In the genomic region with DNA sequence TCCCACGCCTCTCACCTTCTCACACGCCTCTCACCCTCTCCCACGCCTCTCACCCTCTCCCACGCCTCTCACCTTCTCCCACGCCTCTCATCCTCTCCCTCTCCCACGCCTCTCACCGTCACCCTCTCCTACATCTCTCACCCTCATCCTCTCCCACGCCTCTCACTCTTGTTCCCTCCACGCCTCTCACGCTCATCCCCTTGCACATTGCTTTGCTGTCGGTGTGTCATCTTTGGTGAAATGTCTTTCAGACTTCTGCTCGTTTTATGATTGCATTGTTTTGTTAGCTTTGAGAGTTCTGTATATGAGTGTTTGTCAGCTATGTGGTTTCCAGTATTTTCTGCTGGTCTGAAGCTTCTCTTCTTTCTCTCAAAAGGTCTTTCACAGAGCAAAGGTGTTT, we compare ENCODE assay signal across 11 cellular contexts.
A peak's percentile ranks its signal among the peaks of the same experiment; 100 is the strongest.
DNase-seq lines count a peak whose midpoint lies in the region; ATAC-seq and TF ChIP-seq lines count a peak whose summit lies in the region.
"Had no signal": no experiment of that assay in that cellular context is flagged by ENCODE, and none has a peak within 500 bp of the region (broad histone marks: within the 10 kb centered on the region; RNA-seq: fewer than 3 reads in every experiment).

No MANE protein-coding gene starts in this region.

- DNase-seq in activated T-cell treated with anti-CD3 and anti-CD28 coated beads, Interleukin-2, amount 50 U/mL, for 4 hours: peak; percentile 38
- DNase-seq in endothelial cell (ENCODE audit: low spot score): no peak
- DNase-seq in stimulated activated CD4-positive, alpha-beta T cell treated with anti-CD3 and anti-CD28 coated beads, Interleukin-4, amount 100 ng/mL, for 1 hour: peak; percentile 35
- DNase-seq in NCI-H1417 (lab: John Stamatoyannopoulos, UW): no peak
- DNase-seq in amygdala (lab: John Stamatoyannopoulos, UW): no peak
- no peak for DNase-seq in heart left ventricle
- DNase-seq: left colon, NCI-H226, RPMI8226 had no signal

- TF ChIP-seq EP300 in gastroesophageal sphincter (IDR thresholded peaks at IDR 0.05): no peak

- H3K27ac Mint-ChIP-seq in T-helper 1 cell treated with Interleukin-12 subunit alpha and Interleukin-12 subunit beta and Interleukin-4 antibody, amounts not matched to agents 30 μg/mL and 1 μg/mL, for 36 hours: peak overlapping the region; percentile 91
- peak overlapping the region; percentile 72 for H3K27ac Mint-ChIP-seq in endothelial cell (ENCODE audit: unreplicated experiment)

- H3K4me3 Mint-ChIP-seq in T-helper 1 cell treated with Interleukin-12 subunit alpha and Interleukin-12 subunit beta and Interleukin-4 antibody, amounts not matched to agents 30 μg/mL and 1 μg/mL, for 36 hours: peak overlapping the region; percentile 57
- no peak overlapping the region for H3K4me3 Mint-ChIP-seq in activated T-cell treated with anti-CD3 and anti-CD28 coated beads, Interleukin-2, amount 50 U/mL, for 4 hours
- H3K4me3 Mint-ChIP-seq in endothelial cell (ENCODE audit: unreplicated experiment): peak overlapping the region; percentile 77

- 87 to 97% methylated on average over 5 to 12 of the region's 12 CpGs for WGBS in gastroesophageal sphincter (ENCODE audit: low coverage in 1 of 2), 2 donors
- 94 to 96% (median 95%) methylated on average over 12 of the region's 12 CpGs for WGBS in heart left ventricle, 4 donors

- intact Hi-C loops in heart left ventricle (cut with DNase I): no loop called here

- H3K4me1 ChIP-seq in gastroesophageal sphincter (peaks cover 0 to 29% (median 0%) of the 10 kb centered on the region in 3 donors), heart left ventricle (peaks cover 0 to 16% (median 0%) of the 10 kb centered on the region in 12 donors)

- H3K27ac ChIP-seq in gastroesophageal sphincter: no peak overlapping the region
- H3K27ac ChIP-seq in heart left ventricle: no peak overlapping the region

- TF ChIP-seq POLR2A in gastroesophageal sphincter (IDR thresholded peaks at IDR 0.05) (no peak), heart left ventricle (IDR thresholded peaks at IDR 0.05) (no peak)

- H3K4me1 Mint-ChIP-seq in T-helper 1 cell treated with Interleukin-12 subunit alpha and Interleukin-12 subunit beta and Interleukin-4 antibody, amounts not matched to agents 30 μg/mL and 1 μg/mL, for 36 hours (ENCODE audit: low read depth): peaks cover 25% of the 10 kb centered on the region
- H3K4me1 Mint-ChIP-seq in activated T-cell treated with anti-CD3 and anti-CD28 coated beads, Interleukin-2, amount 50 U/mL, for 4 hours (ENCODE audit: low read depth): peaks cover 42% of the 10 kb centered on the region
- peaks cover 18% of the 10 kb centered on the region for H3K4me1 Mint-ChIP-seq in endothelial cell (ENCODE audit: unreplicated experiment)

- H3K36me3 ChIP-seq in gastroesophageal sphincter (peaks cover 0 to 52% of the 10 kb centered on the region in 2 donors), heart left ventricle (peaks cover 0 to 41% (median 30%) of the 10 kb centered on the region in 9 donors)

- H3K9me3 ChIP-seq in gastroesophageal sphincter: no peaks in the 10 kb centered on the region
- H3K9me3 ChIP-seq in heart left ventricle: peaks cover 0 to 4% (median 0%) of the 10 kb centered on the region in 12 donors

- TF ChIP-seq CTCF in endothelial cell (IDR thresholded peaks at IDR 0.05; ENCODE audit: unreplicated experiment) (no peak), gastroesophageal sphincter (IDR thresholded peaks at IDR 0.05) (no peak), heart left ventricle (IDR thresholded peaks at IDR 0.05) (no peak)

- peaks cover 73% of the 10 kb centered on the region for H3K36me3 Mint-ChIP-seq in T-helper 1 cell treated with Interleukin-12 subunit alpha and Interleukin-12 subunit beta and Interleukin-4 antibody, amounts not matched to agents 30 μg/mL and 1 μg/mL, for 36 hours (ENCODE audit: low read depth)
- peaks cover 48% of the 10 kb centered on the region for H3K36me3 Mint-ChIP-seq in activated T-cell treated with anti-CD3 and anti-CD28 coated beads, Interleukin-2, amount 50 U/mL, for 4 hours (ENCODE audit: insufficient read depth)
- peaks cover 56% of the 10 kb centered on the region for H3K36me3 Mint-ChIP-seq in endothelial cell (ENCODE audit: low read depth, unreplicated experiment)

- H3K27me3 ChIP-seq in gastroesophageal sphincter: no peaks in the 10 kb centered on the region
- no peaks in the 10 kb centered on the region for H3K27me3 ChIP-seq in heart left ventricle

- H3K4me3 ChIP-seq in gastroesophageal sphincter (no peak overlapping the region), heart left ventricle (no peak overlapping the region)

- ATAC-seq in activated T-cell treated with anti-CD3 and anti-CD28 coated beads, Interleukin-2, amount 50 U/mL, for 4 hours: peak; percentile 70 to 73
- ATAC-seq in gastroesophageal sphincter (no peak), heart left ventricle (no peak)
- ATAC-seq: left colon had no signal

- H3K27me3 Mint-ChIP-seq in T-helper 1 cell treated with Interleukin-12 subunit alpha and Interleukin-12 subunit beta and Interleukin-4 antibody, amounts not matched to agents 30 μg/mL and 1 μg/mL, for 36 hours (ENCODE audit: low read depth): no peaks in the 10 kb centered on the region
- H3K27me3 Mint-ChIP-seq in activated T-cell treated with anti-CD3 and anti-CD28 coated beads, Interleukin-2, amount 50 U/mL, for 4 hours (ENCODE audit: low read depth): no peaks in the 10 kb centered on the region
- peaks cover 13% of the 10 kb centered on the region for H3K27me3 Mint-ChIP-seq in endothelial cell (ENCODE audit: unreplicated experiment)

- H3K9me3 Mint-ChIP-seq in T-helper 1 cell treated with Interleukin-12 subunit alpha and Interleukin-12 subunit beta and Interleukin-4 antibody, amounts not matched to agents 30 μg/mL and 1 μg/mL, for 36 hours: peaks cover 49% of the 10 kb centered on the region
- H3K9me3 Mint-ChIP-seq in activated T-cell treated with anti-CD3 and anti-CD28 coated beads, Interleukin-2, amount 50 U/mL, for 4 hours: peaks cover 12% of the 10 kb centered on the region
- H3K9me3 Mint-ChIP-seq in endothelial cell (ENCODE audit: unreplicated experiment): peaks cover 4% of the 10 kb centered on the region

Comparison
In these comparisons a context has a peak if more than half of its experiments do, and no peak if none do; other contexts are left out.
1. ATAC-seq: peak in activated T-cell treated with anti-CD3 and anti-CD28 coated beads, Interleukin-2, amount 50 U/mL, for 4 hours (2 of 2); none in gastroesophageal sphincter (single experiment) and heart left ventricle (0 of 4).
2. DNase-seq: peak in activated T-cell treated with anti-CD3 and anti-CD28 coated beads, Interleukin-2, amount 50 U/mL, for 4 hours (single experiment) and stimulated activated CD4-positive, alpha-beta T cell treated with anti-CD3 and anti-CD28 coated beads, Interleukin-4, amount 100 ng/mL, for 1 hour (single experiment); none in endothelial cell (single experiment), NCI-H1417 (0 of 3), amygdala (0 of 56) and heart left ventricle (0 of 5).